In genomic region chr1:25028910-25029599, GRCh38 we compare ENCODE assay signal across 1 cellular context.
TF ChIP-seq lines count a peak whose summit lies in the region.

No MANE protein-coding gene starts in this region.

TF ChIP-seq in GM12878, 131 proteins besides CTCF, POLR2A, EP300 and RAD21 (continued from another document):
- no peak for TF ChIP-seq RUNX3 (IDR thresholded peaks at IDR 0.05; ENCODE audit: low read length)
- no peak for TF ChIP-seq NFXL1 (IDR thresholded peaks at IDR 0.05; ENCODE audit: borderline replicate concordance)
